ENCODE assay signal across 8 cellular contexts in genomic region chr6:133953634-133954415, GRCh38. TPM values are rescaled to one million over a fixed set of nuclear protein-coding genes. Genes with fewer than 3 reads are reported as not detected.
DNase-seq lines count a peak whose midpoint lies in the region; ATAC-seq and TF ChIP-seq lines count a peak whose summit lies in the region.

No MANE protein-coding gene starts in this region.

- H4K20me1 ChIP-seq in BLaER1 = peaks cover 54% of the 10 kb centered on the region

- H3K9ac ChIP-seq in BLaER1 (peak overlapping the region; percentile 93), mucosa of rectum (ENCODE audit: low read depth in 1 of 2, low read length in 2 of 2) (peak overlapping the region; percentile 67 to 82)

- H3K27ac ChIP-seq in BLaER1 = peak overlapping the region; percentile 84
- peak overlapping the region; percentile 93 for H3K27ac ChIP-seq in breast epithelium
- H3K27ac ChIP-seq in mucosa of rectum (ENCODE audit: low read depth in 2 of 2, low read length in 2 of 2) = peak overlapping the region; percentile 62 to 80

- no peak for TF ChIP-seq POLR2A in breast epithelium (IDR thresholded peaks at IDR 0.05)

- H3K4me2 ChIP-seq in BLaER1 = peak overlapping the region; percentile 94

- ATAC-seq in GM21390 (IDR thresholded peaks at IDR 0.05; ENCODE audit: unreplicated experiment) (no peak), sciatic nerve (no peak), HG03442 (IDR thresholded peaks at IDR 0.05; ENCODE audit: unreplicated experiment) (no peak)

- no peak for TF ChIP-seq CTCF in breast epithelium (IDR thresholded peaks at IDR 0.05)

- H3K4me3 ChIP-seq in BLaER1 (peak overlapping the region; percentile 89), breast epithelium (peak overlapping the region; percentile 79 to 95 (median 94)), mucosa of rectum (ENCODE audit: low read length in 2 of 2) (peak overlapping the region; percentile 86 to 98)
- H3K4me3 ChIP-seq in Jurkat, Clone E6-1 (ENCODE audit: low read length) = peak overlapping the region; percentile 72

- H3K9me3 ChIP-seq in BLaER1 (no peaks in the 10 kb centered on the region), breast epithelium (no peaks in the 10 kb centered on the region), mucosa of rectum (ENCODE audit: control insufficient read depth in 2 of 2, low read length in 2 of 2) (no peaks in the 10 kb centered on the region)

- no peaks in the 10 kb centered on the region for H3K27me3 ChIP-seq in BLaER1
- no peaks in the 10 kb centered on the region for H3K27me3 ChIP-seq in breast epithelium
- no peaks in the 10 kb centered on the region for H3K27me3 ChIP-seq in mucosa of rectum (ENCODE audit: control insufficient read depth in 2 of 2, insufficient read depth in 2 of 2, low read length in 2 of 2)

- H3K4me1 ChIP-seq in BLaER1 (peaks cover 35% of the 10 kb centered on the region), breast epithelium (peaks cover 0 to 4% of the 10 kb centered on the region in 2 donors), mucosa of rectum (ENCODE audit: control insufficient read depth in 2 of 2, insufficient read depth in 2 of 2, low read length in 2 of 2) (peaks cover 12 to 19% of the 10 kb centered on the region in 2 donors)

- no peaks in the 10 kb centered on the region for H3K36me3 ChIP-seq in BLaER1
- no peaks in the 10 kb centered on the region for H3K36me3 ChIP-seq in breast epithelium
- no peaks in the 10 kb centered on the region for H3K36me3 ChIP-seq in mucosa of rectum (ENCODE audit: control insufficient read depth in 2 of 2, insufficient read depth in 2 of 2, low read length in 2 of 2)

- DNase-seq in Jurkat, Clone E6-1 (ENCODE audit: low read depth, low spot score) = no peak
- no peak for DNase-seq in breast epithelium (ENCODE audit: low spot score in 2 of 2)
- no peak for DNase-seq in sciatic nerve (ENCODE audit: low spot score)
- no peak for DNase-seq in NCI-H446 treated with DMSO at 0.1 percent for 48 hours (lab: John Stamatoyannopoulos, UW)

- intact Hi-C loops in breast epithelium (cut with DNase I; ENCODE audit: low total_unique reads) = no loop called here
- intact Hi-C loops in sciatic nerve (cut with DNase I) = no loop called here

RNA-seq across cellular contexts. Expression of gene TBPL1, which starts 0.8 kb away (rescaled TPM):
- polyA plus RNA-seq in Jurkat, Clone E6-1 (2012; ENCODE audit: insufficient read depth, insufficient read length) = 39.3 TPM
- 10 to 100 TPM; 10.2 to 16.4 (median 15.4) TPM for total RNA-seq in breast epithelium
- total RNA-seq in sciatic nerve = 18.5 TPM
